ENCODE assay signal across 1 cellular context in the genomic region with DNA sequence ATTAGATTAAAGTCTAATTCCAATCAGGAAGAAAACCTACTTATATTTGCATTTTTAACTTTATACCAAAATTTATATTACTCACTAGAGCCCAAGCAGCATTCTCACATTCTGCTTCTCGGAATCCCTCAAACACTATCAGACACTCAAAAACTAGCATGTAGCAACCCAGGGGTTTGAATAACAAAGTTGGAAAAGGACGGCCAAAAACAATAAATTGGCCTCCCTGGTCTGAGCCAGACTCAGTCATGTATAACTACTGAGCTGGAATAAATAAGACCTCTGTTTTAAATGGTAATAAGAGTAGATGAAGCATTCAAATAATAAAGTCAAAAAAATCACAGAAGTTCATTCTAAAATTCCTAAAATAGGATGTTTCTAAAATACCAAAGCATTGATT.
TF ChIP-seq lines count a peak whose summit lies in the region.

No MANE protein-coding gene starts in this region.

TF ChIP-seq in IMR-90, 13 proteins besides CTCF, POLR2A, EP300 and RAD21:
- TF ChIP-seq RFX5 (IDR thresholded peaks at IDR 0.05; ENCODE audit: low read depth, low read length), result no peak
- no peak for TF ChIP-seq CEBPB (IDR thresholded peaks at IDR 0.05; ENCODE audit: low read depth, low read length)
- no peak for TF ChIP-seq CHD1 (IDR thresholded peaks at IDR 0.05; ENCODE audit: low read depth, low read length)
- TF ChIP-seq SMC3 (IDR thresholded peaks at IDR 0.05; ENCODE audit: low read depth, low read length), result no peak
- TF ChIP-seq, protein P1, sequence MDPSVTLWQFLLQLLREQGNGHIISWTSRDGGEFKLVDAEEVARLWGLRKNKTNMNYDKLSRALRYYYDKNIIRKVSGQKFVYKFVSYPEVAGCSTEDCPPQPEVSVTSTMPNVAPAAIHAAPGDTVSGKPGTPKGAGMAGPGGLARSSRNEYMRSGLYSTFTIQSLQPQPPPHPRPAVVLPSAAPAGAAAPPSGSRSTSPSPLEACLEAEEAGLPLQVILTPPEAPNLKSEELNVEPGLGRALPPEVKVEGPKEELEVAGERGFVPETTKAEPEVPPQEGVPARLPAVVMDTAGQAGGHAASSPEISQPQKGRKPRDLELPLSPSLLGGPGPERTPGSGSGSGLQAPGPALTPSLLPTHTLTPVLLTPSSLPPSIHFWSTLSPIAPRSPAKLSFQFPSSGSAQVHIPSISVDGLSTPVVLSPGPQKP (IDR thresholded peaks at IDR 0.05; ENCODE audit: borderline replicate concordance, low read depth, low read length), result no peak
- no peak for TF ChIP-seq BHLHE40 (IDR thresholded peaks at IDR 0.05; ENCODE audit: low read depth, low read length)
- no peak for TF ChIP-seq NFE2L2 (IDR thresholded peaks at IDR 0.05; ENCODE audit: low read depth, low read length)
- TF ChIP-seq MAFK (IDR thresholded peaks at IDR 0.05; ENCODE audit: low read depth, low read length), result no peak
- TF ChIP-seq FOS (IDR thresholded peaks at IDR 0.05; ENCODE audit: low read depth, low read length), result no peak
